In the genomic region with DNA sequence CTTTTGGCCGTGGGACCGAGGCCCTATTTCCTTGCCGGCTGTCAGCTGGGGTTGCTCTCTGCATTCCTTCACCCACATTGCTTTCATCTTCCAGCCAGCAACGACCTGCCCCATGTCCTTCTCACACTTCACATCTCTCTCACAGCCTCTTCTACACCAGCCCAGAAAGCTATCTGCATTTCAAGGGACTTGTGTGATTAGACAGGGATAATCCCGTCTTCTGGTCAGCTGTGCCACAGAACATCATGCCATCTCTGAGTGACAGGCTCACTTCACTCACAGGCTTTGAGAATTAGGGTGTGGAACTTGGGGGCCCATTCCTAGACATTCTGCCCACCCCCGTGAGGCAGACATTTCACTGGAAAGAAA, we compare ENCODE assay signal across 13 cellular contexts. TPM values are rescaled to one million over a fixed set of nuclear protein-coding genes. Genes with fewer than 3 reads are reported as not detected.
DNase-seq lines count a peak whose midpoint lies in the region; ATAC-seq, FAIRE-seq and TF ChIP-seq lines count a peak whose summit lies in the region.
"Had no signal": no experiment of that assay in that cellular context is flagged by ENCODE, and none has a peak within 500 bp of the region (broad histone marks: within the 10 kb centered on the region; RNA-seq: fewer than 3 reads in every experiment).

No MANE protein-coding gene starts in this region.

- no peak for TF ChIP-seq CTCF in bronchial epithelial cell (IDR thresholded peaks at IDR 0.05; ENCODE audit: insufficient read depth, low read length, severe bottlenecking)

- H3K4me3 ChIP-seq in BLaER1 treated with 17β-estradiol and CSF1 and Interleukin-3, amounts not matched to agents 10 nM and 100 nM: 0 out of 20 replicates have a peak overlapping the region, but pooled peaks of 1 of the 10 experiments have one; percentile 2
- H3K4me3 ChIP-seq in bronchial epithelial cell (ENCODE audit: low read depth, low read length): no peak overlapping the region

- peak; percentile 31 for FAIRE-seq in GM19239 (lab: Jason Lieb, UNC)
- peak; percentile 36 for FAIRE-seq in bronchial epithelial cell (lab: Jason Lieb, UNC)

- H3K4me3 Mint-ChIP-seq in natural killer cell treated with Interleukin-12 subunit alpha and Interleukin-12 subunit beta and Interleukin-15 and Interleukin-18, amount 100 ng/mL, for 72 hours: peak overlapping the region; percentile 66

- H3K4me1 Mint-ChIP-seq in natural killer cell treated with Interleukin-12 subunit alpha and Interleukin-12 subunit beta and Interleukin-15 and Interleukin-18, amount 100 ng/mL, for 72 hours (ENCODE audit: low read depth in 2 of 2): peaks cover 36 to 42% of the 10 kb centered on the region in 2 donors

- no peaks in the 10 kb centered on the region for H3K36me3 Mint-ChIP-seq in natural killer cell treated with Interleukin-12 subunit alpha and Interleukin-12 subunit beta and Interleukin-15 and Interleukin-18, amount 100 ng/mL, for 72 hours

- H3K9ac ChIP-seq in BLaER1 treated with 17β-estradiol and CSF1 and Interleukin-3, amounts not matched to agents 10 nM and 100 nM: peak overlapping the region in 9 of 11 experiments; percentile 1 to 48 (median 28); a peak in 14 of 22 replicates

- no peaks in the 10 kb centered on the region for H4K20me1 ChIP-seq in BLaER1 treated with 17β-estradiol and CSF1 and Interleukin-3, amounts not matched to agents 10 nM and 100 nM

- in situ Hi-C loops in ACHN (cut with HindIII; ENCODE audit: low pct_ligation_motif_present, low pct_unique_long_range_greater_than_20kb, low sequenced_read_pairs): no loop called here

- H3K27ac ChIP-seq in BLaER1 treated with 17β-estradiol and CSF1 and Interleukin-3, amounts not matched to agents 10 nM and 100 nM: peak overlapping the region in 10 of 11 experiments; percentile 32 to 88 (median 78); a peak in 20 of 22 replicates
- H3K27ac ChIP-seq: neutrophil, VCaP had no signal

- DNase-seq in GM19239 (ENCODE audit: insufficient read length, low spot score) (no peak), bronchial epithelial cell (ENCODE audit: low read depth) (no peak), COLO829 (ENCODE audit: low spot score) (no peak), OCI-M1 (lab: John Stamatoyannopoulos, UW) (no peak), NCI-H1092 (lab: John Stamatoyannopoulos, UW) (no peak), ACHN (no peak)
- no peak for DNase-seq in natural killer cell treated with Interleukin-12 subunit alpha and Interleukin-12 subunit beta and Interleukin-15 and Interleukin-18, amount 100 ng/mL, for 72 hours (ENCODE audit: low spot score)
- DNase-seq: amniotic stem cell, RPMI8226 had no signal

- no peaks in the 10 kb centered on the region for H3K36me3 ChIP-seq in BLaER1 treated with 17β-estradiol and CSF1 and Interleukin-3, amounts not matched to agents 10 nM and 100 nM
- no peaks in the 10 kb centered on the region for H3K36me3 ChIP-seq in bronchial epithelial cell (ENCODE audit: control insufficient read depth, insufficient read depth, low read length)
- H3K36me3 ChIP-seq: neutrophil had no signal

- peak overlapping the region; percentile 98 to 99 for H3K27ac Mint-ChIP-seq in natural killer cell treated with Interleukin-12 subunit alpha and Interleukin-12 subunit beta and Interleukin-15 and Interleukin-18, amount 100 ng/mL, for 72 hours

- H3K4me2 ChIP-seq in BLaER1 treated with 17β-estradiol and CSF1 and Interleukin-3, amounts not matched to agents 10 nM and 100 nM: peak overlapping the region; percentile 77 to 96 (median 92)

- ATAC-seq in natural killer cell treated with Interleukin-12 subunit alpha and Interleukin-12 subunit beta and Interleukin-15 and Interleukin-18, amount 100 ng/mL, for 72 hours: no peak

- H3K27me3 Mint-ChIP-seq in natural killer cell treated with Interleukin-12 subunit alpha and Interleukin-12 subunit beta and Interleukin-15 and Interleukin-18, amount 100 ng/mL, for 72 hours: no peaks in the 10 kb centered on the region

- no peaks in the 10 kb centered on the region for H3K27me3 ChIP-seq in BLaER1 treated with 17β-estradiol and CSF1 and Interleukin-3, amounts not matched to agents 10 nM and 100 nM
- H3K27me3 ChIP-seq in bronchial epithelial cell (ENCODE audit: control insufficient read depth, insufficient read depth, low read length): no peaks in the 10 kb centered on the region
- H3K27me3 ChIP-seq: neutrophil had no signal

- H3K9me3 ChIP-seq in BLaER1 treated with 17β-estradiol and CSF1 and Interleukin-3, amounts not matched to agents 10 nM and 100 nM (replicated peaks in 1 of 11): peaks cover 0 to 4% (median 0%) of the 10 kb centered on the region in 11 experiments; a peak in 3 of 22 replicates
- H3K9me3 ChIP-seq: neutrophil had no signal

- peaks cover 33 to 65% (median 59%) of the 10 kb centered on the region in 10 experiments for H3K4me1 ChIP-seq in BLaER1 treated with 17β-estradiol and CSF1 and Interleukin-3, amounts not matched to agents 10 nM and 100 nM

- H3K9me3 Mint-ChIP-seq in natural killer cell treated with Interleukin-12 subunit alpha and Interleukin-12 subunit beta and Interleukin-15 and Interleukin-18, amount 100 ng/mL, for 72 hours: no peaks in the 10 kb centered on the region

RNA-seq across cellular contexts. Expression of a gene that starts 16.4 kb away (rescaled TPM):
- total RNA-seq in bronchial epithelial cell: under 0.01 TPM in 1 of 2 replicates, not detected in the other
- under 1 TPM in 1 of 2 donors, not detected in 1; 0.21 TPM for total RNA-seq in natural killer cell treated with Interleukin-12 subunit alpha and Interleukin-12 subunit beta and Interleukin-15 and Interleukin-18, amount 100 ng/mL, for 72 hours

RNA-seq across cellular contexts. Expression of a gene that starts 23.6 kb away (rescaled TPM):
- total RNA-seq in bronchial epithelial cell: under 0.01 and 0.51 TPM in 2 replicates
- under 1 TPM in 1 of 2 donors, not detected in 1; 0.50 TPM for total RNA-seq in natural killer cell treated with Interleukin-12 subunit alpha and Interleukin-12 subunit beta and Interleukin-15 and Interleukin-18, amount 100 ng/mL, for 72 hours

RNA-seq across cellular contexts. Expression of a gene that starts 43.1 kb away (rescaled TPM):
- not detected in 2 replicates for total RNA-seq in bronchial epithelial cell
- under 1 TPM in 1 of 2 donors, not detected in 1; 0.45 TPM for total RNA-seq in natural killer cell treated with Interleukin-12 subunit alpha and Interleukin-12 subunit beta and Interleukin-15 and Interleukin-18, amount 100 ng/mL, for 72 hours
- total RNA-seq: subcutaneous adipose tissue had no signal
